Comparison of ENCODE assay signal across 17 cellular contexts in the genomic region with DNA sequence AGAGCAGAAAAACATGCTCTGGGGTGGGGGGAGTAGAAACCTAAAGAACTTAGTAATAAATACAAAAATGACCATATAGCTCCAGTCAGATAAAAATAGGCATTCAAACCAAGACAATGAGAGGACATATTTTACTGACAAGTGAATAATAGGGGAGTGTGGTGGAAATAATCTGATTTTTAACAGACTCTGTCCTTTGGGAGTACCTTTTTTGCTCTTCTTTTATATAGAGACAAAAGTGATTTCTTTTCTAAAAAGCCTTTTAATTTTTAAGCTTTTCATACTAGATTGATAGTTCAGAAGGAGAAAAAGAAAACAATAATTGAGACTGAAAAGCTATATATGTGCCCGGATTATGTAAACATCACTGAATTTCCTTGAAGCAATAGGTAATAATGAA.
DNase-seq lines count a peak whose midpoint lies in the region; ATAC-seq, FAIRE-seq and TF ChIP-seq lines count a peak whose summit lies in the region.
"Had no signal": no experiment of that assay in that cellular context is flagged by ENCODE, and none has a peak within 500 bp of the region (broad histone marks: within the 10 kb centered on the region; RNA-seq: fewer than 3 reads in every experiment).

No MANE protein-coding gene starts in this region.

- no peak for FAIRE-seq in D721Med (lab: Jason Lieb, UNC)
- FAIRE-seq: G401.6, GM12891, GM19239, H54 had no signal

- H3K36me3 ChIP-seq in HAP-1 (replicated peaks): no peaks in the 10 kb centered on the region
- H3K36me3 ChIP-seq in iPS-20b (ENCODE audit: insufficient read depth, low read depth, low read length): no peaks in the 10 kb centered on the region
- H3K36me3 ChIP-seq in smooth muscle cell (ENCODE audit: low read depth): no peaks in the 10 kb centered on the region
- H3K36me3 ChIP-seq: BLaER1 treated with 17β-estradiol and CSF1 and Interleukin-3, amounts not matched to agents 10 nM and 100 nM had no signal

- WGBS in smooth muscle cell (ENCODE audit: low lambda C conversion rate): 92% methylated on average over 1 of the region's 1 CpG

- no peak overlapping the region for H2AFZ ChIP-seq in smooth muscle cell (ENCODE audit: low read depth)
- H2AFZ ChIP-seq: GM23248 had no signal

- peaks cover 35% of the 10 kb centered on the region for H3K4me1 Mint-ChIP-seq in WTC11
- H3K4me1 Mint-ChIP-seq in activated naive CD4-positive, alpha-beta T cell treated with anti-CD3 and anti-CD28 coated beads for 36 hours (ENCODE audit: low read depth): no peaks in the 10 kb centered on the region
- H3K4me1 Mint-ChIP-seq: B cell; CD4-positive, CD25-positive, alpha-beta regulatory T cell; CD8-positive, alpha-beta memory T cell had no signal

- H3K27me3 ChIP-seq in HAP-1 (ENCODE audit: low read depth): no peaks in the 10 kb centered on the region
- H3K27me3 ChIP-seq in iPS-20b (ENCODE audit: insufficient read depth, low read length): no peaks in the 10 kb centered on the region
- no peaks in the 10 kb centered on the region for H3K27me3 ChIP-seq in smooth muscle cell (ENCODE audit: low read depth)

- DNase-seq in HAP-1 (ENCODE audit: low spot score in 2 of 2): peak; percentile 60 to 95
- no peak for DNase-seq in WTC11 (ENCODE audit: low spot score)
- no peak for DNase-seq in cerebellum (ENCODE audit: low spot score)
- DNase-seq in smooth muscle cell (lab: John Stamatoyannopoulos, UW; ENCODE audit: unreplicated experiment): no peak
- no peak for DNase-seq in D721Med (ENCODE audit: insufficient read length, low spot score)
- DNase-seq in activated naive CD4-positive, alpha-beta T cell treated with anti-CD3 and anti-CD28 coated beads for 36 hours: no peak
- DNase-seq: CD4-positive, CD25-positive, alpha-beta regulatory T cell; CD8-positive, alpha-beta memory T cell; COR-L47; GM23248 had no signal

- no peaks in the 10 kb centered on the region for H3K36me3 Mint-ChIP-seq in WTC11
- no peaks in the 10 kb centered on the region for H3K36me3 Mint-ChIP-seq in activated naive CD4-positive, alpha-beta T cell treated with anti-CD3 and anti-CD28 coated beads for 36 hours (ENCODE audit: low read depth)
- H3K36me3 Mint-ChIP-seq: CD4-positive, CD25-positive, alpha-beta regulatory T cell; CD8-positive, alpha-beta memory T cell had no signal

- H3K4me1 ChIP-seq in HAP-1 (peaks cover 26% of the 10 kb centered on the region), iPS-20b (ENCODE audit: insufficient read depth, low read length) (peaks cover 24% of the 10 kb centered on the region; the same call in 1 of the 2 replicates), smooth muscle cell (ENCODE audit: low read depth) (peaks cover 28% of the 10 kb centered on the region)
- H3K4me1 ChIP-seq: BLaER1 treated with 17β-estradiol and CSF1 and Interleukin-3, amounts not matched to agents 10 nM and 100 nM had no signal

- H3K9ac ChIP-seq in iPS-20b (ENCODE audit: low read depth, low read length): 0 out of 2 replicates have a peak overlapping the region, but pooled peaks have one; percentile 27
- H3K9ac ChIP-seq in smooth muscle cell (ENCODE audit: low read depth): no peak overlapping the region
- H3K9ac ChIP-seq: BLaER1 treated with 17β-estradiol and CSF1 and Interleukin-3, amounts not matched to agents 10 nM and 100 nM; GM23248 had no signal

- no peaks in the 10 kb centered on the region for H3K27me3 Mint-ChIP-seq in WTC11 (ENCODE audit: low read depth)
- H3K27me3 Mint-ChIP-seq in activated naive CD4-positive, alpha-beta T cell treated with anti-CD3 and anti-CD28 coated beads for 36 hours (ENCODE audit: low read depth): no peaks in the 10 kb centered on the region
- H3K27me3 Mint-ChIP-seq: B cell; CD4-positive, CD25-positive, alpha-beta regulatory T cell had no signal

- no peak overlapping the region for H3K4me2 ChIP-seq in smooth muscle cell
- H3K4me2 ChIP-seq: BLaER1 treated with 17β-estradiol and CSF1 and Interleukin-3, amounts not matched to agents 10 nM and 100 nM had no signal

- POLR2A ChIA-PET in WTC11 (lab: Charles Lee): no interaction called here

- ATAC-seq in WTC11: no peak

- H3K4me3 ChIP-seq in HAP-1 (no peak overlapping the region), iPS-20b (ENCODE audit: low read length) (no peak overlapping the region), smooth muscle cell (no peak overlapping the region)
- H3K4me3 ChIP-seq: BLaER1 treated with 17β-estradiol and CSF1 and Interleukin-3, amounts not matched to agents 10 nM and 100 nM; GM23248 had no signal

- TF ChIP-seq CTCF in WTC11 (IDR thresholded peaks at IDR 0.05): no peak
- no peak for TF ChIP-seq CTCF in smooth muscle cell (IDR thresholded peaks at IDR 0.05; ENCODE audit: borderline replicate concordance, insufficient read depth, poor library complexity, severe bottlenecking)
- no peak for TF ChIP-seq CTCF in D721Med (IDR thresholded peaks at IDR 0.05; ENCODE audit: insufficient read depth, missing control alignments)

- no peaks in the 10 kb centered on the region for H3F3A ChIP-seq in smooth muscle cell (ENCODE audit: low read depth)

- in situ Hi-C loops in HAP-1 (cut with MboI; ENCODE audit: low sequenced_read_pairs): no loop called here

- CTCF ChIA-PET in WTC11 (lab: Charles Lee): no interaction called here
- CTCF ChIA-PET in activated naive CD4-positive, alpha-beta T cell treated with anti-CD3 and anti-CD28 coated beads for 36 hours (lab: Charles Lee): no interaction called here

- H4K20me1 ChIP-seq in smooth muscle cell (ENCODE audit: low read depth): no peaks in the 10 kb centered on the region
- H4K20me1 ChIP-seq: BLaER1 treated with 17β-estradiol and CSF1 and Interleukin-3, amounts not matched to agents 10 nM and 100 nM had no signal

- peak overlapping the region; percentile 89 for H3K27ac Mint-ChIP-seq in WTC11
- no peak overlapping the region for H3K27ac Mint-ChIP-seq in activated naive CD4-positive, alpha-beta T cell treated with anti-CD3 and anti-CD28 coated beads for 36 hours
- H3K27ac Mint-ChIP-seq: B cell had no signal

- no peak overlapping the region for H3K4me3 Mint-ChIP-seq in WTC11
- no peak overlapping the region for H3K4me3 Mint-ChIP-seq in activated naive CD4-positive, alpha-beta T cell treated with anti-CD3 and anti-CD28 coated beads for 36 hours
- H3K4me3 Mint-ChIP-seq: B cell; CD4-positive, CD25-positive, alpha-beta regulatory T cell; CD8-positive, alpha-beta memory T cell had no signal

- H3K79me2 ChIP-seq in smooth muscle cell (ENCODE audit: low read depth): no peaks in the 10 kb centered on the region

- intact Hi-C loops in activated naive CD4-positive, alpha-beta T cell treated with anti-CD3 and anti-CD28 coated beads for 36 hours (cut with micrococcal nuclease): no loop called here

- H3K27ac ChIP-seq in iPS-20b (ENCODE audit: low read length): no peak overlapping the region
- no peak overlapping the region for H3K27ac ChIP-seq in smooth muscle cell (ENCODE audit: low read depth)
- H3K27ac ChIP-seq: BLaER1 treated with 17β-estradiol and CSF1 and Interleukin-3, amounts not matched to agents 10 nM and 100 nM; GM23248 had no signal

- no peaks in the 10 kb centered on the region for H3K9me3 ChIP-seq in HAP-1
- no peaks in the 10 kb centered on the region for H3K9me3 ChIP-seq in iPS-20b (ENCODE audit: insufficient read depth, low read depth, low read length)
- no peaks in the 10 kb centered on the region for H3K9me3 ChIP-seq in smooth muscle cell (replicated peaks; ENCODE audit: low read depth)
- H3K9me3 ChIP-seq: BLaER1 treated with 17β-estradiol and CSF1 and Interleukin-3, amounts not matched to agents 10 nM and 100 nM had no signal

- no peaks in the 10 kb centered on the region for H3K9me3 Mint-ChIP-seq in WTC11
- no peaks in the 10 kb centered on the region for H3K9me3 Mint-ChIP-seq in activated naive CD4-positive, alpha-beta T cell treated with anti-CD3 and anti-CD28 coated beads for 36 hours
- H3K9me3 Mint-ChIP-seq: CD8-positive, alpha-beta memory T cell had no signal

TF ChIP-seq in WTC11, 78 proteins besides CTCF, POLR2A, EP300 and RAD21 (continues in another document):
- TF ChIP-seq NR2C2 (CRISPR knock-in tag; IDR thresholded peaks at IDR 0.05): no peak
- TF ChIP-seq SMAD3 (CRISPR knock-in tag; IDR thresholded peaks at IDR 0.05; ENCODE audit: borderline replicate concordance): no peak
- no peak for TF ChIP-seq NFE2L1 (CRISPR knock-in tag; IDR thresholded peaks at IDR 0.05)
- TF ChIP-seq, protein P1, sequence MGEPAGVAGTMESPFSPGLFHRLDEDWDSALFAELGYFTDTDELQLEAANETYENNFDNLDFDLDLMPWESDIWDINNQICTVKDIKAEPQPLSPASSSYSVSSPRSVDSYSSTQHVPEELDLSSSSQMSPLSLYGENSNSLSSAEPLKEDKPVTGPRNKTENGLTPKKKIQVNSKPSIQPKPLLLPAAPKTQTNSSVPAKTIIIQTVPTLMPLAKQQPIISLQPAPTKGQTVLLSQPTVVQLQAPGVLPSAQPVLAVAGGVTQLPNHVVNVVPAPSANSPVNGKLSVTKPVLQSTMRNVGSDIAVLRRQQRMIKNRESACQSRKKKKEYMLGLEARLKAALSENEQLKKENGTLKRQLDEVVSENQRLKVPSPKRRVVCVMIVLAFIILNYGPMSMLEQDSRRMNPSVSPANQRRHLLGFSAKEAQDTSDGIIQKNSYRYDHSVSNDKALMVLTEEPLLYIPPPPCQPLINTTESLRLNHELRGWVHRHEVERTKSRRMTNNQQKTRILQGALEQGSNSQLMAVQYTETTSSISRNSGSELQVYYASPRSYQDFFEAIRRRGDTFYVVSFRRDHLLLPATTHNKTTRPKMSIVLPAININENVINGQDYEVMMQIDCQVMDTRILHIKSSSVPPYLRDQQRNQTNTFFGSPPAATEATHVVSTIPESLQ (CRISPR knock-in tag; IDR thresholded peaks at IDR 0.05): no peak
- TF ChIP-seq ZNF263 (CRISPR knock-in tag; IDR thresholded peaks at IDR 0.05; ENCODE audit: low read depth): no peak
- TF ChIP-seq ZNF671 (CRISPR knock-in tag; IDR thresholded peaks at IDR 0.05): no peak
- TF ChIP-seq, protein P2, sequence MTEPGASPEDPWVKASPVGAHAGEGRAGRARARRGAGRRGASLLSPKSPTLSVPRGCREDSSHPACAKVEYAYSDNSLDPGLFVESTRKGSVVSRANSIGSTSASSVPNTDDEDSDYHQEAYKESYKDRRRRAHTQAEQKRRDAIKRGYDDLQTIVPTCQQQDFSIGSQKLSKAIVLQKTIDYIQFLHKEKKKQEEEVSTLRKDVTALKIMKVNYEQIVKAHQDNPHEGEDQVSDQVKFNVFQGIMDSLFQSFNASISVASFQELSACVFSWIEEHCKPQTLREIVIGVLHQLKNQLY (CRISPR knock-in tag; IDR thresholded peaks at IDR 0.05): no peak
- TF ChIP-seq TEAD4 (CRISPR knock-in tag; IDR thresholded peaks at IDR 0.05): no peak

Comparison
In these comparisons a context has a peak if more than half of its experiments do, and no peak if none do; other contexts are left out.
1. DNase-seq: peak in HAP-1 (2 of 2); none in WTC11 (single experiment), cerebellum (single experiment), smooth muscle cell (single experiment), D721Med (single experiment) and activated naive CD4-positive, alpha-beta T cell treated with anti-CD3 and anti-CD28 coated beads for 36 hours (single experiment).